ENCODE assay signal across 8 cellular contexts in the genomic region with DNA sequence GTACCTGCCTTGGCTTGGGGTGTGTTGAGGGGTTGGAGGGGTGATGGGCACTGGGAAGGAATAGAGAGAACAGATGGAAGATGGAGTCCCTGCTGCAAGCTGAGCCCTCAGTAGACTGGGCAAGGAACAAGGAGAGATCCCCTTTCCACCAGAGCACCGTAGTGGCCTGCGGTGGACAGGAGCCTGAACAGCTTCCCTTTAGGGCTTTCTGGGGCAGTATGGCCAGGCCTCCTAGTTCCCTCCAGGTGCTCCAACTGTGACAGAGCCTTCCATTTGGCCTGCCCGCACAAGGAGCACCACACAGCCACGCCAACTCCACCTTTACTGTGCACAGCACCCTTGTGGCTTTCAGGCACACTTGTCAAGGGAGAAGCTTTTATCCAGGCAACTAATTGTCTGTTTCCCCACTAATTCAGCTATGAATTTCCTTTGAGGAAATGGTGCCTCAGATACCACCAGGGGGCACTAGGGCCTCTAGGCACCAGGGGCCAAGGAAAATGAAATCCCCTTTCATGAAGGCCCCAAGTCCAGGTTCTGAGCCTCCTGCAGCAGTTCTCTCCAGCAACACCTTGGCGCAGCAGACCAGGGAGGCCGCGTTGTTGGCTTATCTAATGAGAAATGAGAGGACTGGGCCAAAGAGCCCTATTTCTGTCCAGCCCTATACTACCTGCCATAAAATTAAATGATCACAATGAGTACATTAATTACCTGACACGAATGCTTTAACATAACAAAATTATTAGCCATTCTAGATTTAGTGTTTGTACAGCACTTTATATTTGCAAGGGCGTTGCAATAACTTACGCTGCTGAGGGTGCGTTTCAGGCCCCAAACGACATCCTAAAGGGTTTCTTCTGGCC. TPM values are rescaled to one million over a fixed set of nuclear protein-coding genes. Genes with fewer than 3 reads are reported as not detected.
DNase-seq lines count a peak whose midpoint lies in the region; ATAC-seq, FAIRE-seq and TF ChIP-seq lines count a peak whose summit lies in the region.

No MANE protein-coding gene starts in this region.

- no peak for ATAC-seq in HG02870 (IDR thresholded peaks at IDR 0.05; ENCODE audit: unreplicated experiment)

- no peaks in the 10 kb centered on the region for H3K79me2 ChIP-seq in fibroblast of lung (ENCODE audit: control insufficient read depth, insufficient read depth, low read length)

- H3K27ac ChIP-seq in fibroblast of lung (ENCODE audit: insufficient read depth, low read length): no peak overlapping the region

- TF ChIP-seq CTCF in AG09319 (IDR thresholded peaks at IDR 0.05; ENCODE audit: low read depth, low read length) (peak; percentile 73), fibroblast of lung (conservative IDR thresholded peaks at IDR 0.05 in 1 of 2, IDR thresholded peaks at IDR 0.05 in 1 of 2; ENCODE audit: low read depth in 1 of 2, low read length in 2 of 2) (peak; percentile 72 to 82), neural crest cell (conservative IDR thresholded peaks at IDR 0.05) (peak; percentile 77)

- peaks cover 1% of the 10 kb centered on the region for H3K9me3 Mint-ChIP-seq in neural crest cell

- H3K4me1 ChIP-seq in fibroblast of lung (ENCODE audit: control insufficient read depth, extremely low read depth, insufficient read depth, low read length): no peaks in the 10 kb centered on the region

- H2AFZ ChIP-seq in fibroblast of lung (ENCODE audit: low read length): no peak overlapping the region

- no peak overlapping the region for H3K4me3 ChIP-seq in fibroblast of lung (replicated peaks in 1 of 4; ENCODE audit: control extremely low read depth in 1 of 4, insufficient read depth in 1 of 4, low read depth in 3 of 4, low read length in 4 of 4)

- no peak overlapping the region for H3K27ac Mint-ChIP-seq in neural crest cell (ENCODE audit: unreplicated experiment)

- no peak overlapping the region for H3K9ac ChIP-seq in fibroblast of lung (ENCODE audit: insufficient read depth, low read length)

- H3K27me3 Mint-ChIP-seq in neural crest cell (ENCODE audit: low read depth): peaks cover 7% of the 10 kb centered on the region

- peaks cover 9% of the 10 kb centered on the region for H3K4me1 Mint-ChIP-seq in neural crest cell

- FAIRE-seq in GM18507 (lab: Jason Lieb, UNC) (peak; percentile 31), urothelium cell line (lab: Jason Lieb, UNC) (no peak)

- H3K4me3 Mint-ChIP-seq in neural crest cell: no peak overlapping the region

- H3K36me3 Mint-ChIP-seq in neural crest cell (ENCODE audit: low read depth): no peaks in the 10 kb centered on the region

- no peaks in the 10 kb centered on the region for H3K9me3 ChIP-seq in fibroblast of lung (ENCODE audit: control insufficient read depth, insufficient read depth, low read depth, low read length)

- DNase-seq in AG09319 (ENCODE audit: extremely low read depth, low read depth) (no peak), GM18507 (ENCODE audit: extremely low spot score, insufficient read length, low read depth) (peak; percentile 9), NCI-H526 (lab: John Stamatoyannopoulos, UW) (peak; percentile 80 to 96), fibroblast of lung (ENCODE audit: low read depth in 2 of 2) (peak; percentile 37 to 62), neural crest cell (ENCODE audit: low read depth, low spot score) (peak; percentile 53), urothelium cell line (ENCODE audit: low spot score) (peak; percentile 73)
- DNase-seq in activated CD8-positive, alpha-beta memory T cell treated with anti-CD3 and anti-CD28 coated beads for 24 hours: peak; percentile 72

- peaks cover 9% of the 10 kb centered on the region for H3K27me3 ChIP-seq in fibroblast of lung (ENCODE audit: control insufficient read depth, insufficient read depth, low read length)

- H3K4me2 ChIP-seq in fibroblast of lung (ENCODE audit: extremely low read depth, insufficient read depth, low read length): no peak overlapping the region

- H4K20me1 ChIP-seq in fibroblast of lung (ENCODE audit: control insufficient read depth, extremely low read depth, insufficient read depth, low read length): no peaks in the 10 kb centered on the region

- H3K36me3 ChIP-seq in fibroblast of lung (ENCODE audit: control insufficient read depth, insufficient read depth, low read length): no peaks in the 10 kb centered on the region

RNA-seq across cellular contexts. Expression of gene ERI3, which starts 23.1 kb away (rescaled TPM):
- total RNA-seq in fibroblast of lung (39.0 and 44.9 TPM in 2 replicates), neural crest cell (81.9 and 83.3 TPM in 2 replicates)
- polyA plus RNA-seq in fibroblast of lung: 43.4 and 48.0 TPM in 2 replicates
- 41.7 and 54.9 TPM in 2 replicates for polyA plus RNA-seq in fibroblast of lung (2012)
- polyA minus RNA-seq in fibroblast of lung (ENCODE audit: low replicate concordance): 70.2 and 74.4 TPM in 2 replicates

RNA-seq across cellular contexts. Expression of gene RNF220, which starts 26.9 kb away (rescaled TPM):
- 52.0 and 63.4 TPM in 2 replicates for total RNA-seq in fibroblast of lung
- polyA plus RNA-seq in fibroblast of lung: 42.3 and 58.9 TPM in 2 replicates
- 47.7 and 62.1 TPM in 2 replicates for polyA plus RNA-seq in fibroblast of lung (2012)
- 62.9 and 77.0 TPM in 2 replicates for polyA minus RNA-seq in fibroblast of lung (ENCODE audit: low replicate concordance)
- total RNA-seq in neural crest cell: 96.7 and 101 TPM in 2 replicates
